Comparison of ENCODE assay signal across 16 cellular contexts in genomic region chr2:160973991-160974390, GRCh38.
DNase-seq lines count a peak whose midpoint lies in the region; ATAC-seq and TF ChIP-seq lines count a peak whose summit lies in the region.
"Had no signal": no experiment of that assay in that cellular context is flagged by ENCODE, and none has a peak within 500 bp of the region (broad histone marks: within the 10 kb centered on the region; RNA-seq: fewer than 3 reads in every experiment).

No MANE protein-coding gene starts in this region.

- H3F3A ChIP-seq in neural progenitor cell (ENCODE audit: low read depth): no peaks in the 10 kb centered on the region

- H3K9me3 Mint-ChIP-seq in WTC11 (peaks cover 17% of the 10 kb centered on the region), neural progenitor cell (no peaks in the 10 kb centered on the region)
- no peaks in the 10 kb centered on the region for H3K9me3 Mint-ChIP-seq in stimulated activated effector memory CD8-positive, alpha-beta T cell treated with anti-CD3 and anti-CD28 coated beads, Interleukin-12 subunit alpha, Interleukin-12 subunit beta, amount 100 ng/mL, for 72 hours
- H3K9me3 Mint-ChIP-seq: CD8-positive, alpha-beta T cell had no signal

- H2BK15ac ChIP-seq in IMR-90 (ENCODE audit: low read depth, low read length): no peak overlapping the region

- H2BK5ac ChIP-seq in IMR-90 (ENCODE audit: low read depth, low read length, poor library complexity, severe bottlenecking): no peak overlapping the region

- H3K4ac ChIP-seq in IMR-90 (ENCODE audit: low read depth, low read length): no peak overlapping the region

- H3K27ac ChIP-seq in DND-41 (ENCODE audit: low read length) (no peak overlapping the region), IMR-90 (ENCODE audit: insufficient read depth, low read length) (no peak overlapping the region), neural progenitor cell (no peak overlapping the region)
- H3K27ac ChIP-seq: BLaER1 treated with 17β-estradiol and CSF1 and Interleukin-3, amounts not matched to agents 10 nM and 100 nM had no signal

- POLR2A ChIA-PET in IMR-90 (lab: Charles Lee; ENCODE audit: unreplicated experiment) (no interaction called here), WTC11 (lab: Charles Lee) (no interaction called here)

- no peaks in the 10 kb centered on the region for H3K79me1 ChIP-seq in IMR-90 (ENCODE audit: low read depth in 1 of 2, low read length in 2 of 2)

- no peak for DNase-seq in DND-41
- no peak for DNase-seq in IMR-90
- DNase-seq in WTC11 (ENCODE audit: low spot score): no peak
- no peak for DNase-seq in neural progenitor cell (ENCODE audit: low spot score)
- DNase-seq in stimulated activated effector memory CD8-positive, alpha-beta T cell treated with anti-CD3 and anti-CD28 coated beads, Interleukin-12 subunit alpha, Interleukin-12 subunit beta, amount 100 ng/mL, for 72 hours (ENCODE audit: low spot score in 2 of 2): no peak
- DNase-seq: Calu3; CD8-positive, alpha-beta T cell; DMS79 treated with DMSO at 0.1 percent for 48 hours; EL; H7 had no signal

- no peaks in the 10 kb centered on the region for H3K27me3 ChIP-seq in DND-41 (ENCODE audit: insufficient read depth, low read length, poor library complexity)
- H3K27me3 ChIP-seq in IMR-90 (ENCODE audit: control insufficient read depth, insufficient read depth, low read length): no peaks in the 10 kb centered on the region
- no peaks in the 10 kb centered on the region for H3K27me3 ChIP-seq in neural progenitor cell
- H3K27me3 ChIP-seq: BLaER1 treated with 17β-estradiol and CSF1 and Interleukin-3, amounts not matched to agents 10 nM and 100 nM had no signal

- H3K9me1 ChIP-seq in IMR-90 (ENCODE audit: insufficient read depth, low read length): no peaks in the 10 kb centered on the region

- H3K27me3 Mint-ChIP-seq in WTC11 (ENCODE audit: low read depth) (no peaks in the 10 kb centered on the region; the same call in 1 of the 2 replicates), neural progenitor cell (ENCODE audit: insufficient read depth, low read depth) (peaks cover 3% of the 10 kb centered on the region)

- peak overlapping the region; percentile 26; the same call in 1 of the 2 replicates for H2BK120ac ChIP-seq in IMR-90 (ENCODE audit: low read depth, low read length)

- H3K4me1 ChIP-seq in DND-41 (ENCODE audit: insufficient read depth, low read length) (no peaks in the 10 kb centered on the region), IMR-90 (ENCODE audit: control insufficient read depth, insufficient read depth, low read length) (no peaks in the 10 kb centered on the region; the same call in 1 of the 2 replicates), neural progenitor cell (peaks cover 7% of the 10 kb centered on the region)
- H3K4me1 ChIP-seq: BLaER1 treated with 17β-estradiol and CSF1 and Interleukin-3, amounts not matched to agents 10 nM and 100 nM had no signal

- H3K4me1 Mint-ChIP-seq in WTC11 (peaks cover 4% of the 10 kb centered on the region; the same call in 1 of the 2 replicates), neural progenitor cell (peaks cover 4% of the 10 kb centered on the region)
- H3K4me1 Mint-ChIP-seq in stimulated activated effector memory CD8-positive, alpha-beta T cell treated with anti-CD3 and anti-CD28 coated beads, Interleukin-12 subunit alpha, Interleukin-12 subunit beta, amount 100 ng/mL, for 72 hours: no peaks in the 10 kb centered on the region
- H3K4me1 Mint-ChIP-seq: B cell had no signal

- BruUV-seq in IMR-90 (replicated peaks; lab: Mats Ljungman, UMichigan): no TSS peak

- H3K18ac ChIP-seq in IMR-90 (ENCODE audit: low read depth, low read length): no peak overlapping the region

- in situ Hi-C loops in IMR-90 (cut with MboI; ENCODE audit: low sequenced_read_pairs): loop anchor here (5.0 kb wide), 1 partner anchor 482 kb away; the partner anchor contains the start of gene RBMS1

- H3K36me3 Mint-ChIP-seq in WTC11 (peaks cover 4% of the 10 kb centered on the region), neural progenitor cell (no peaks in the 10 kb centered on the region)
- H3K36me3 Mint-ChIP-seq in stimulated activated effector memory CD8-positive, alpha-beta T cell treated with anti-CD3 and anti-CD28 coated beads, Interleukin-12 subunit alpha, Interleukin-12 subunit beta, amount 100 ng/mL, for 72 hours: no peaks in the 10 kb centered on the region
- H3K36me3 Mint-ChIP-seq: CD8-positive, alpha-beta T cell; IgD-negative memory B cell had no signal

- CTCF ChIA-PET in IMR-90 (lab: Yijun Ruan, JAX): interaction anchor here (0.7 kb wide), 1 partner anchor 12 kb away, joined by 3 read pairs; no protein-coding TSS in a partner anchor
- CTCF ChIA-PET in WTC11 (lab: Charles Lee): no interaction called here

- intact Hi-C loops in IMR-90 (cut with micrococcal nuclease): loop anchor here (5.0 to 10.0 kb wide), 3 partner anchors 309 to 652 kb away; no protein-coding TSS in a partner anchor

- H3K36me3 ChIP-seq in DND-41 (ENCODE audit: insufficient read depth, low read length): no peaks in the 10 kb centered on the region
- H3K36me3 ChIP-seq in IMR-90 (ENCODE audit: control insufficient read depth, insufficient read depth, low read length): no peaks in the 10 kb centered on the region
- no peaks in the 10 kb centered on the region for H3K36me3 ChIP-seq in neural progenitor cell
- H3K36me3 ChIP-seq: BLaER1 treated with 17β-estradiol and CSF1 and Interleukin-3, amounts not matched to agents 10 nM and 100 nM had no signal

- no peak for TF ChIP-seq POLR2A in IMR-90 (IDR thresholded peaks at IDR 0.05; ENCODE audit: low read depth, low read length)

- no peak overlapping the region for H2AK5ac ChIP-seq in IMR-90 (ENCODE audit: low read depth, low read length)

- no peak overlapping the region for H3K9ac ChIP-seq in DND-41 (ENCODE audit: low read depth, low read length)
- H3K9ac ChIP-seq in IMR-90 (ENCODE audit: low read depth, low read length): no peak overlapping the region
- H3K9ac ChIP-seq in neural progenitor cell: no peak overlapping the region
- H3K9ac ChIP-seq: BLaER1 treated with 17β-estradiol and CSF1 and Interleukin-3, amounts not matched to agents 10 nM and 100 nM had no signal

- TF ChIP-seq RAD21 in IMR-90 (IDR thresholded peaks at IDR 0.05; ENCODE audit: low read length): no peak

- H3K23ac ChIP-seq in IMR-90 (ENCODE audit: low read depth, low read length): no peak overlapping the region

- H3K4me3 Mint-ChIP-seq in WTC11 (no peak overlapping the region), neural progenitor cell (no peak overlapping the region)
- no peak overlapping the region for H3K4me3 Mint-ChIP-seq in stimulated activated effector memory CD8-positive, alpha-beta T cell treated with anti-CD3 and anti-CD28 coated beads, Interleukin-12 subunit alpha, Interleukin-12 subunit beta, amount 100 ng/mL, for 72 hours
- H3K4me3 Mint-ChIP-seq: B cell; CD8-positive, alpha-beta T cell; GM23338; IgD-negative memory B cell had no signal

- 0 out of 2 replicates have a peak overlapping the region, but pooled peaks have one; percentile 15 for H3K27ac Mint-ChIP-seq in WTC11
- no peak overlapping the region for H3K27ac Mint-ChIP-seq in neural progenitor cell
- H3K27ac Mint-ChIP-seq in stimulated activated effector memory CD8-positive, alpha-beta T cell treated with anti-CD3 and anti-CD28 coated beads, Interleukin-12 subunit alpha, Interleukin-12 subunit beta, amount 100 ng/mL, for 72 hours: no peak overlapping the region
- H3K27ac Mint-ChIP-seq: B cell; CD8-positive, alpha-beta T cell; GM23338; IgD-negative memory B cell had no signal

- H4K20me1 ChIP-seq in DND-41 (ENCODE audit: insufficient read depth, low read length) (no peaks in the 10 kb centered on the region), IMR-90 (ENCODE audit: insufficient read depth, low read length) (no peaks in the 10 kb centered on the region), neural progenitor cell (ENCODE audit: low read depth) (no peaks in the 10 kb centered on the region)
- H4K20me1 ChIP-seq: BLaER1 treated with 17β-estradiol and CSF1 and Interleukin-3, amounts not matched to agents 10 nM and 100 nM had no signal

- dilution Hi-C loops in IMR-90 (cut with HindIII; ENCODE audit: low sequenced_read_pairs, unreplicated experiment): no loop called here

- no peak overlapping the region for H4K5ac ChIP-seq in IMR-90 (ENCODE audit: low read depth, low read length)

- TF ChIP-seq CTCF in DND-41 (IDR thresholded peaks at IDR 0.05; ENCODE audit: borderline replicate concordance, extremely low read depth, low read length, poor library complexity, severe bottlenecking) (no peak), IMR-90 (conservative IDR thresholded peaks at IDR 0.05; ENCODE audit: low read depth, low read length) (no peak), WTC11 (IDR thresholded peaks at IDR 0.05) (no peak), neural progenitor cell (IDR thresholded peaks at IDR 0.05) (no peak)

- H2BK20ac ChIP-seq in IMR-90 (ENCODE audit: low read depth, low read length): no peak overlapping the region

- H3K9me3 ChIP-seq in DND-41 (ENCODE audit: insufficient read depth, low read length, severe bottlenecking) (peaks cover 7% of the 10 kb centered on the region), IMR-90 (ENCODE audit: control insufficient read depth, insufficient read depth, low read length) (no peaks in the 10 kb centered on the region), neural progenitor cell (ENCODE audit: low read depth) (no peaks in the 10 kb centered on the region)

- peak; percentile 56; the same call in 2 of the 3 replicates for ATAC-seq in DND-41 (ENCODE audit: insufficient read depth, low read depth)
- ATAC-seq in IMR-90 (ENCODE audit: low read depth): no peak
- 0 out of 2 replicates have a peak, but pooled peaks have one; percentile 29 for ATAC-seq in WTC11
- ATAC-seq in stimulated activated effector memory CD8-positive, alpha-beta T cell treated with anti-CD3 and anti-CD28 coated beads, Interleukin-12 subunit alpha, Interleukin-12 subunit beta, amount 100 ng/mL, for 72 hours: no peak
- no peak for ATAC-seq in GM18520 (IDR thresholded peaks at IDR 0.05; ENCODE audit: unreplicated experiment)
- ATAC-seq: CD8-positive, alpha-beta T cell; GM12878; GM23338 had no signal

- H3K56ac ChIP-seq in IMR-90 (ENCODE audit: extremely low read depth, insufficient read depth, low read length): no peak overlapping the region

- no peak overlapping the region for H2AFZ ChIP-seq in DND-41 (ENCODE audit: low read depth, low read length)
- H2AFZ ChIP-seq in IMR-90 (replicated peaks; ENCODE audit: low read length, poor library complexity): no peak overlapping the region
- peak overlapping the region; percentile 10 for H2AFZ ChIP-seq in neural progenitor cell (replicated peaks)
- H2AFZ ChIP-seq: GM23338 had no signal

- H3K4me2 ChIP-seq in DND-41 (ENCODE audit: insufficient read depth, low read length) (no peak overlapping the region), IMR-90 (ENCODE audit: low read depth, low read length) (no peak overlapping the region), neural progenitor cell (no peak overlapping the region)
- H3K4me2 ChIP-seq: BLaER1 treated with 17β-estradiol and CSF1 and Interleukin-3, amounts not matched to agents 10 nM and 100 nM; GM23338 had no signal

- no peak overlapping the region for H2AK9ac ChIP-seq in IMR-90 (replicated peaks; ENCODE audit: low read depth, low read length, poor library complexity)

- H3K79me2 ChIP-seq in DND-41 (ENCODE audit: insufficient read depth, low read length) (no peaks in the 10 kb centered on the region), neural progenitor cell (ENCODE audit: low read depth) (no peaks in the 10 kb centered on the region)

- H3K14ac ChIP-seq in IMR-90 (replicated peaks; ENCODE audit: low read depth, low read length): no peak overlapping the region

- no peak overlapping the region for H3K4me3 ChIP-seq in DND-41 (ENCODE audit: low read depth in 1 of 2, low read length in 2 of 2)
- H3K4me3 ChIP-seq in IMR-90 (ENCODE audit: insufficient read depth, low read depth, low read length): no peak overlapping the region
- no peak overlapping the region for H3K4me3 ChIP-seq in neural progenitor cell
- H3K4me3 ChIP-seq: BLaER1 treated with 17β-estradiol and CSF1 and Interleukin-3, amounts not matched to agents 10 nM and 100 nM; GM12878; GM23338 had no signal

- no peak overlapping the region for H4K8ac ChIP-seq in IMR-90 (ENCODE audit: low read depth in 2 of 2, low read length in 2 of 2)

- no peak overlapping the region for H4K91ac ChIP-seq in IMR-90 (ENCODE audit: insufficient read depth, low read depth, low read length)

Comparison
In these comparisons a context has a peak if more than half of its experiments do, and no peak if none do; other contexts are left out.
1. ATAC-seq: peak in DND-41 (single experiment) and WTC11 (single experiment); none in IMR-90 (single experiment), stimulated activated effector memory CD8-positive, alpha-beta T cell treated with anti-CD3 and anti-CD28 coated beads, Interleukin-12 subunit alpha, Interleukin-12 subunit beta, amount 100 ng/mL, for 72 hours (single experiment) and GM18520 (single experiment).